8 cellular contexts compared by ENCODE assay signal in the genomic region with DNA sequence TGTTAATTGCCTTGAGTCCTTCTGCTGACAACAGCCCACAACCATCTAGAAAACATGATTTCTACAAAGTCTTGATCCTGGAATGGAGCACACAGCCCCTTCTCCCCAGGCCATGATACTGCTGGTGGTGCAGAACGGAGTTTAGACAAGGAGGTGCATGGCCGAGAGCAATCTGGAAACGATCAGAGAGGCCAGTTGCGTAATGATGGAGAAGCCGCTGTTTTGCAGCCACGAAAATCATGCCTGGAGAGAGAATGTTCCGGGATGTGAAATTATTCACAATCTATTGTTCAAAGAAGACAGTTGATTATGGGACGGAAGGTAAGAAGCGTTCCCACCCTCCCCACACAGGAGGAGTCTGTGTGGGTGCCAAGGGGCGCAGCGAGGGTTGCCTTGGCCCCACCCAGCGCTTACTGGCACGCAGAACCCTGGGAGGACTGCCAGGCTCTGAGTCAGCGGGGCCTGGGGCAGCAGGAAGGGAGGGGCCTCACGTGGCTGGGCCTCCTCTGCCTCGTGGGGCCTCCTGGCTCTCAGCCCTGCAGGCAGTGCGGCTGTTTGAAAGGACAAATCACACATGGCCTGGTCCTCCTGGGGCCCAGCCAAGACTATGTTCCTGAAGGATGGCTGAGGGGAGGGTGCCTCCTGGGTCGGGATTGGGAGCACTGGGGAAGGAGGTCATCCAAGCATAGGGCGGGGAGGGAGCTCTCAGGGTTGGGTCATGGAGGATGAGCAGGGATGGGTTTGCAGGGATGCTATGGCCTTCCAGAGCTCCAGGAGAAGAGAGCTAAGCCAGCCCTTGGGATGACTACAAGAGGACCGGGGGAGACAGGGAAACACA. TPM values are rescaled to one million over a fixed set of nuclear protein-coding genes. Genes with fewer than 3 reads are reported as not detected.
DNase-seq lines count a peak whose midpoint lies in the region; ATAC-seq and TF ChIP-seq lines count a peak whose summit lies in the region.

No MANE protein-coding gene starts in this region.

- TF ChIP-seq POLR2A in Peyer's patch (IDR thresholded peaks at IDR 0.05) = peak; percentile 56 to 78

- no peaks in the 10 kb centered on the region for H3K36me3 ChIP-seq in Peyer's patch
- no peaks in the 10 kb centered on the region for H3K36me3 ChIP-seq in esophagus (ENCODE audit: control insufficient read depth in 2 of 2, insufficient read depth in 2 of 2, low read length in 1 of 2)
- H3K36me3 ChIP-seq in naive thymus-derived CD4-positive, alpha-beta T cell (ENCODE audit: control insufficient read depth in 2 of 3, insufficient read depth in 3 of 3, low read length in 3 of 3) = no peaks in the 10 kb centered on the region

- CTCF ChIA-PET in naive thymus-derived CD4-positive, alpha-beta T cell (lab: Charles Lee) = interaction anchor here (0.9 to 6.8 kb wide), 8 partner anchors 9 to 44 kb away, joined by 3 to 45 read pairs (median 5); partner anchors contain the start of genes ADISSP, AP5S1, CDC25B and CENPB

- DNase-seq in AG09319 (ENCODE audit: extremely low read depth, low read depth) (peak; percentile 99), HS-27A (ENCODE audit: low read depth) (peak; percentile 98), Peyer's patch (peak; percentile 78 to 99 (median 97))
- peak; percentile 94 to 96 for DNase-seq in activated T-cell treated with anti-CD3 and anti-CD28 coated beads, Interleukin-2, amount 50 U/mL, for 72 hours
- peak; percentile 79 to 96 (median 91) for DNase-seq in naive thymus-derived CD4-positive, alpha-beta T cell
- DNase-seq in stimulated activated effector memory CD8-positive, alpha-beta T cell treated with anti-CD3 and anti-CD28 coated beads, Interleukin-12 subunit alpha, Interleukin-12 subunit beta, amount 100 ng/mL, for 72 hours (ENCODE audit: low spot score in 2 of 2) = peak; percentile 80 to 91

- TF ChIP-seq CTCF in AG09319 (IDR thresholded peaks at IDR 0.05; ENCODE audit: low read depth, low read length) (no peak), Peyer's patch (IDR thresholded peaks at IDR 0.05) (no peak)

- peaks cover 67% of the 10 kb centered on the region for H3K4me1 Mint-ChIP-seq in activated T-cell treated with anti-CD3 and anti-CD28 coated beads, Interleukin-2, amount 50 U/mL, for 72 hours (ENCODE audit: low read depth)
- peaks cover 56 to 80% (median 71%) of the 10 kb centered on the region in 7 donors for H3K4me1 Mint-ChIP-seq in naive thymus-derived CD4-positive, alpha-beta T cell
- peaks cover 75% of the 10 kb centered on the region for H3K4me1 Mint-ChIP-seq in stimulated activated effector memory CD8-positive, alpha-beta T cell treated with anti-CD3 and anti-CD28 coated beads, Interleukin-12 subunit alpha, Interleukin-12 subunit beta, amount 100 ng/mL, for 72 hours

- H3K4me1 ChIP-seq in Peyer's patch (peaks cover 0 to 51% (median 10%) of the 10 kb centered on the region in 4 donors), esophagus (ENCODE audit: control insufficient read depth in 2 of 2, insufficient read depth in 2 of 2, low read length in 1 of 2) (peaks cover 2 to 9% of the 10 kb centered on the region in 2 donors)
- H3K4me1 ChIP-seq in naive thymus-derived CD4-positive, alpha-beta T cell (ENCODE audit: control insufficient read depth in 2 of 2, insufficient read depth in 2 of 2, low read length in 2 of 2) = peaks cover 69 to 70% of the 10 kb centered on the region in 2 donors

- 2 to 3% methylated on average over 20 of the region's 20 CpGs for WGBS in esophagus, 2 donors

- no peaks in the 10 kb centered on the region for H3K27me3 Mint-ChIP-seq in activated T-cell treated with anti-CD3 and anti-CD28 coated beads, Interleukin-2, amount 50 U/mL, for 72 hours (ENCODE audit: low read depth)
- H3K27me3 Mint-ChIP-seq in naive thymus-derived CD4-positive, alpha-beta T cell = no peaks in the 10 kb centered on the region

- H3K27me3 ChIP-seq in Peyer's patch (no peaks in the 10 kb centered on the region), esophagus (ENCODE audit: control insufficient read depth in 1 of 2, insufficient read depth in 2 of 2, low read length in 2 of 2) (no peaks in the 10 kb centered on the region)
- H3K27me3 ChIP-seq in naive thymus-derived CD4-positive, alpha-beta T cell (ENCODE audit: control insufficient read depth in 2 of 2, insufficient read depth in 2 of 2, low read length in 2 of 2) = no peaks in the 10 kb centered on the region

- H3K36me3 Mint-ChIP-seq in activated T-cell treated with anti-CD3 and anti-CD28 coated beads, Interleukin-2, amount 50 U/mL, for 72 hours (ENCODE audit: insufficient read depth in 2 of 2) = peaks cover 0 to 2% of the 10 kb centered on the region in 2 donors
- H3K36me3 Mint-ChIP-seq in naive thymus-derived CD4-positive, alpha-beta T cell = peaks cover 0 to 20% (median 0%) of the 10 kb centered on the region in 5 donors
- peaks cover 22% of the 10 kb centered on the region for H3K36me3 Mint-ChIP-seq in stimulated activated effector memory CD8-positive, alpha-beta T cell treated with anti-CD3 and anti-CD28 coated beads, Interleukin-12 subunit alpha, Interleukin-12 subunit beta, amount 100 ng/mL, for 72 hours

- no peaks in the 10 kb centered on the region for H3K9me3 ChIP-seq in Peyer's patch
- H3K9me3 ChIP-seq in esophagus (ENCODE audit: control insufficient read depth in 2 of 2, insufficient read depth in 1 of 2, low read depth in 1 of 2, low read length in 1 of 2) = no peaks in the 10 kb centered on the region
- H3K9me3 ChIP-seq in naive thymus-derived CD4-positive, alpha-beta T cell (ENCODE audit: control insufficient read depth in 2 of 3, low read length in 3 of 3) = no peaks in the 10 kb centered on the region

- intact Hi-C loops in naive thymus-derived CD4-positive, alpha-beta T cell (cut with micrococcal nuclease) = loop anchor here (1.0 kb wide), 5 partner anchors 9 to 78 kb away; partner anchors contain the start of genes AP5S1 (in 2 of the 2), CDC25B (in 2 of the 2), CENPB (in 1 of the 2) and PANK2 (in 1 of the 2)

- POLR2A ChIA-PET in naive thymus-derived CD4-positive, alpha-beta T cell (lab: Charles Lee) = interaction anchor here (0.6 to 13.1 kb wide), 9 partner anchors 9 to 403 kb away, joined by 3 to 134 read pairs (median 3); partner anchors contain the start of genes ADISSP and CDC25B

- no peaks in the 10 kb centered on the region for H3K9me3 Mint-ChIP-seq in activated T-cell treated with anti-CD3 and anti-CD28 coated beads, Interleukin-2, amount 50 U/mL, for 72 hours
- no peaks in the 10 kb centered on the region for H3K9me3 Mint-ChIP-seq in naive thymus-derived CD4-positive, alpha-beta T cell
- no peaks in the 10 kb centered on the region for H3K9me3 Mint-ChIP-seq in stimulated activated effector memory CD8-positive, alpha-beta T cell treated with anti-CD3 and anti-CD28 coated beads, Interleukin-12 subunit alpha, Interleukin-12 subunit beta, amount 100 ng/mL, for 72 hours

- H3K4me3 ChIP-seq in Peyer's patch = peak overlapping the region; percentile 6 to 53 (median 28)
- peak overlapping the region in 1 of 2 donors; percentile 20 for H3K4me3 ChIP-seq in esophagus (ENCODE audit: low read depth in 1 of 2, low read length in 2 of 2)
- peak overlapping the region; percentile 62 for H3K4me3 ChIP-seq in naive thymus-derived CD4-positive, alpha-beta T cell (ENCODE audit: low read length)

- H3K4me3 Mint-ChIP-seq in activated T-cell treated with anti-CD3 and anti-CD28 coated beads, Interleukin-2, amount 50 U/mL, for 72 hours = peak overlapping the region; percentile 91 to 97
- H3K4me3 Mint-ChIP-seq in naive thymus-derived CD4-positive, alpha-beta T cell = peak overlapping the region; percentile 77 to 96 (median 90)
- peak overlapping the region; percentile 90 for H3K4me3 Mint-ChIP-seq in stimulated activated effector memory CD8-positive, alpha-beta T cell treated with anti-CD3 and anti-CD28 coated beads, Interleukin-12 subunit alpha, Interleukin-12 subunit beta, amount 100 ng/mL, for 72 hours

- H3K27ac ChIP-seq in Peyer's patch = peak overlapping the region; percentile 73 to 96 (median 86)
- H3K27ac ChIP-seq in esophagus (ENCODE audit: low read depth in 2 of 2, low read length in 1 of 2) = peak overlapping the region; percentile 77 to 95
- H3K27ac ChIP-seq in naive thymus-derived CD4-positive, alpha-beta T cell (ENCODE audit: low read depth, low read length) = peak overlapping the region; percentile 84

- peak overlapping the region; percentile 95 for H3K27ac Mint-ChIP-seq in activated T-cell treated with anti-CD3 and anti-CD28 coated beads, Interleukin-2, amount 50 U/mL, for 72 hours
- peak overlapping the region; percentile 94 to 100 (median 98) for H3K27ac Mint-ChIP-seq in naive thymus-derived CD4-positive, alpha-beta T cell
- H3K27ac Mint-ChIP-seq in stimulated activated effector memory CD8-positive, alpha-beta T cell treated with anti-CD3 and anti-CD28 coated beads, Interleukin-12 subunit alpha, Interleukin-12 subunit beta, amount 100 ng/mL, for 72 hours = peak overlapping the region; percentile 99

- ATAC-seq in activated T-cell treated with anti-CD3 and anti-CD28 coated beads, Interleukin-2, amount 50 U/mL, for 72 hours (replicated peaks in 1 of 2) = peak; percentile 92 to 94
- ATAC-seq in naive thymus-derived CD4-positive, alpha-beta T cell = peak; percentile 97
- ATAC-seq in stimulated activated effector memory CD8-positive, alpha-beta T cell treated with anti-CD3 and anti-CD28 coated beads, Interleukin-12 subunit alpha, Interleukin-12 subunit beta, amount 100 ng/mL, for 72 hours = peak; percentile 90
- ATAC-seq in GM18909 (IDR thresholded peaks at IDR 0.05; ENCODE audit: poor library complexity, unreplicated experiment) = no peak

RNA-seq across cellular contexts. Expression of gene AP5S1, which starts 8.7 kb away (rescaled TPM):
- 10 to 100 TPM; 11.6 to 26.4 (median 22.5) TPM for total RNA-seq in Peyer's patch
- 10 to 100 TPM; 10.3 to 13.7 TPM for total RNA-seq in activated T-cell treated with anti-CD3 and anti-CD28 coated beads, Interleukin-2, amount 50 U/mL, for 72 hours
- 1 to 10 TPM; 4.6 to 7.9 TPM for polyA plus RNA-seq in esophagus
- total RNA-seq in naive thymus-derived CD4-positive, alpha-beta T cell = 10 to 100 TPM in 4 of 5 experiments, 1 to 10 TPM in 1; 7.9 to 14.0 (median 10.8) TPM
- 10 to 100 TPM; 19.8 to 25.9 TPM for polyA plus RNA-seq in naive thymus-derived CD4-positive, alpha-beta T cell

RNA-seq across cellular contexts. Expression of gene CDC25B, which starts 15.5 kb away (rescaled TPM):
- 100 to 1,000 TPM in 1 of 4 donors, 10 to 100 TPM in 3; 14.2 to 202 (median 34.1) TPM for total RNA-seq in Peyer's patch
- 100 to 1,000 TPM; 121 to 128 TPM for total RNA-seq in activated T-cell treated with anti-CD3 and anti-CD28 coated beads, Interleukin-2, amount 50 U/mL, for 72 hours
- polyA plus RNA-seq in esophagus = 10 to 100 TPM; 15.6 to 21.8 TPM
- 100 to 1,000 TPM; 166 to 392 (median 281) TPM for total RNA-seq in naive thymus-derived CD4-positive, alpha-beta T cell
- polyA plus RNA-seq in naive thymus-derived CD4-positive, alpha-beta T cell = 10 to 100 TPM; 37.0 to 45.7 TPM

RNA-seq across cellular contexts. Expression of gene CENPB, which starts 25.1 kb away (rescaled TPM):
- 10 to 100 TPM; 39.8 to 61.9 (median 47.0) TPM for total RNA-seq in Peyer's patch
- total RNA-seq in activated T-cell treated with anti-CD3 and anti-CD28 coated beads, Interleukin-2, amount 50 U/mL, for 72 hours = 10 to 100 TPM; 30.4 to 31.5 TPM
- 10 to 100 TPM; 33.3 to 43.4 TPM for polyA plus RNA-seq in esophagus
- 10 to 100 TPM; 35.3 to 73.6 (median 50.0) TPM for total RNA-seq in naive thymus-derived CD4-positive, alpha-beta T cell
- 1 to 10 TPM; 1.3 to 1.8 TPM for polyA plus RNA-seq in naive thymus-derived CD4-positive, alpha-beta T cell

RNA-seq across cellular contexts. Expression of gene SPEF1, which starts 30.4 kb away (rescaled TPM):
- total RNA-seq in Peyer's patch = not detected
- total RNA-seq in activated T-cell treated with anti-CD3 and anti-CD28 coated beads, Interleukin-2, amount 50 U/mL, for 72 hours = under 1 TPM; 0.48 to 0.49 TPM
- under 1 TPM; 0.07 to 0.08 TPM for polyA plus RNA-seq in esophagus
- under 1 TPM in 3 of 5 experiments, not detected in 2; 0.24 to 0.32 (median 0.29) TPM for total RNA-seq in naive thymus-derived CD4-positive, alpha-beta T cell
- polyA plus RNA-seq in naive thymus-derived CD4-positive, alpha-beta T cell = not detected

RNA-seq across cellular contexts. Expression of gene MAVS, which starts 35.0 kb away (rescaled TPM):
- 10 to 100 TPM; 39.6 to 94.4 (median 69.7) TPM for total RNA-seq in Peyer's patch
- 10 to 100 TPM; 27.9 to 29.8 TPM for total RNA-seq in activated T-cell treated with anti-CD3 and anti-CD28 coated beads, Interleukin-2, amount 50 U/mL, for 72 hours
- polyA plus RNA-seq in esophagus = 10 to 100 TPM in 1 of 2 donors, 1 to 10 TPM in 1; 9.2 to 20.5 TPM
- total RNA-seq in naive thymus-derived CD4-positive, alpha-beta T cell = 10 to 100 TPM; 23.3 to 49.9 (median 41.5) TPM
- 10 to 100 TPM in 1 of 2 donors, 1 to 10 TPM in 1; 3.5 to 10.1 TPM for polyA plus RNA-seq in naive thymus-derived CD4-positive, alpha-beta T cell
